Comparison of ENCODE assay signal across 9 cellular contexts in the genomic region with DNA sequence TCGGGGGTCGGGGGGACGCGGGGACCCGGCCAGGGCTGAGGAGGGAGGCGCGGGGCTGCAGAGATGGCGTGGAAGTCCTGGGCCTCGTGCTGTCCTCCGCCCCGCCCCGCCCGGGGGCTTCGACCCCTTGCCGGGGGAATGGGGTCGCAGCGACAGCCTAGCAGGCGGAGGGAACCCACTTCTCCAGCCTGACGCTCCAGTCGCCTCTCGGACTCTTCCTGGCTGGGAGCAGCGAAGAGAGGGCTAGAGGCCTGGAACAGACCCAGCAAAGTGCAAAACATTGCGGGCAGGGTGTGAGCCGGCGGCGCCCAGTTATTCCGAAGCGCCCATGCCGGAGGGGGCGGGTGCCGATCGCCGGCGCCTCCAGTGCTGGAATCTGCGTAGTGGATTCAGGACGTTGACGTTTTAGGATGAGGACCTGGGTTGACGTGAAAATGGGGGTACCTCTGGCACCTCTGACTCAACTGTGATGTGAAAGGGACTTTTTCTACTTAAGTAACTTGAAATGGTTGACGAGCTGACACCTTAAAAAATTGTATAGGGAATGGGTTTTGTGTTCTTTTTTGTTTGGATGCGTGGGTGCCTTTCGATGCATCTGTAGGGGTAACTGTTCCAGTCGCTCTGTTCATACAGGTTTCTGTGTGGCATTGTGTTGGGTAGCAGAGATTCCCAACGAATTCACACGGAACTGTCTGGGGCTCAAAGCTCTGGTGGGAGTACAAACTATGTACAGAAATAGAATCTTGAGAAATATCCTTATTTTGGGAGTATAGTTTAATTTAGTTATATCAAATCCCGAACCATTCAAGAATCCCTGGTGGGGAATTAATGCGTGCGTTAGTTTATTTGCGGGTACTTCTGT. TPM values are rescaled to one million over a fixed set of nuclear protein-coding genes. Genes with fewer than 3 reads are reported as not detected.
A peak's percentile ranks its signal among the peaks of the same experiment; 100 is the strongest.
DNase-seq lines count a peak whose midpoint lies in the region; ATAC-seq and TF ChIP-seq lines count a peak whose summit lies in the region.
"Had no signal": no experiment of that assay in that cellular context is flagged by ENCODE, and none has a peak within 500 bp of the region (broad histone marks: within the 10 kb centered on the region; RNA-seq: fewer than 3 reads in every experiment).

No MANE protein-coding gene starts in this region.

- H3K27me3 ChIP-seq in left lung (peaks cover 33 to 78% of the 10 kb centered on the region in 2 donors), subcutaneous abdominal adipose tissue (ENCODE audit: control insufficient read depth in 5 of 5, insufficient read depth in 4 of 5, low read length in 5 of 5) (peaks cover 15 to 25% (median 18%) of the 10 kb centered on the region in 5 donors)

- H3K4me3 Mint-ChIP-seq in activated naive CD8-positive, alpha-beta T cell treated with anti-CD3 and anti-CD28 coated beads, Interleukin-2, amount 50 U/mL, for 24 hours, result peak overlapping the region; percentile 50

- H3K36me3 ChIP-seq in left lung (no peaks in the 10 kb centered on the region), subcutaneous abdominal adipose tissue (ENCODE audit: control insufficient read depth in 5 of 5, insufficient read depth in 5 of 5, low read length in 5 of 5) (no peaks in the 10 kb centered on the region)

- peak; percentile 2 for DNase-seq in NCI-H510A treated with DMSO at 0.1 percent for 48 hours (lab: John Stamatoyannopoulos, UW)
- DNase-seq in NCI-H510A (lab: John Stamatoyannopoulos, UW), result no peak
- no peak for DNase-seq in activated naive CD8-positive, alpha-beta T cell treated with anti-CD3 and anti-CD28 coated beads, Interleukin-2, amount 50 U/mL, for 24 hours
- peak; percentile 33 to 73 for DNase-seq in left lung
- no peak for DNase-seq in GM19240 (ENCODE audit: insufficient read length, low spot score)
- no peak for DNase-seq in SKM-1 treated with dmso at 0.1 percent for 144 hours (lab: John Stamatoyannopoulos, UW; ENCODE audit: unreplicated experiment)
- DNase-seq in stimulated activated CD4-positive, alpha-beta T cell treated with anti-CD3 and anti-CD28 coated beads, Interleukin-4, amount 100 ng/mL, for 1 hour, result no peak
- DNase-seq: activated gamma-delta T cell treated with Interleukin-2 at 50 U/mL for 16 hours had no signal

- intact Hi-C loops in left lung (cut with DNase I), result no loop called here

- ATAC-seq in activated naive CD8-positive, alpha-beta T cell treated with anti-CD3 and anti-CD28 coated beads, Interleukin-2, amount 50 U/mL, for 24 hours, result no peak
- ATAC-seq in left lung, result peak; percentile 60

- H3K4me1 Mint-ChIP-seq in activated naive CD8-positive, alpha-beta T cell treated with anti-CD3 and anti-CD28 coated beads, Interleukin-2, amount 50 U/mL, for 24 hours, result peaks cover 6% of the 10 kb centered on the region

- H3K4me3 ChIP-seq in left lung (peak overlapping the region; percentile 45 to 49), subcutaneous abdominal adipose tissue (ENCODE audit: low read depth in 1 of 5, low read length in 5 of 5) (peak overlapping the region in 4 of 5 donors; percentile 57 to 68 (median 64))

- H3K4me1 ChIP-seq in left lung (peaks cover 0 to 14% of the 10 kb centered on the region in 2 donors), subcutaneous abdominal adipose tissue (ENCODE audit: control insufficient read depth in 5 of 5, insufficient read depth in 5 of 5, low read length in 5 of 5) (peaks cover 0 to 20% (median 17%) of the 10 kb centered on the region in 5 donors)

- H3K27ac Mint-ChIP-seq in activated naive CD8-positive, alpha-beta T cell treated with anti-CD3 and anti-CD28 coated beads, Interleukin-2, amount 50 U/mL, for 24 hours, result no peak overlapping the region

- H3K36me3 Mint-ChIP-seq in activated naive CD8-positive, alpha-beta T cell treated with anti-CD3 and anti-CD28 coated beads, Interleukin-2, amount 50 U/mL, for 24 hours (ENCODE audit: low read depth), result no peaks in the 10 kb centered on the region

- no peak overlapping the region for H3K9ac ChIP-seq in subcutaneous abdominal adipose tissue (ENCODE audit: low read length in 5 of 5)

- no peaks in the 10 kb centered on the region for H3K9me3 ChIP-seq in left lung
- H3K9me3 ChIP-seq in subcutaneous abdominal adipose tissue (ENCODE audit: control insufficient read depth in 5 of 5, low read length in 5 of 5), result no peaks in the 10 kb centered on the region

- H3K27ac ChIP-seq in left lung (no peak overlapping the region), subcutaneous abdominal adipose tissue (ENCODE audit: low read depth, low read length) (no peak overlapping the region)

- no peak for TF ChIP-seq CTCF in left lung (IDR thresholded peaks at IDR 0.05)

- no peaks in the 10 kb centered on the region for H3K9me3 Mint-ChIP-seq in activated naive CD8-positive, alpha-beta T cell treated with anti-CD3 and anti-CD28 coated beads, Interleukin-2, amount 50 U/mL, for 24 hours

- H3K27me3 Mint-ChIP-seq in activated naive CD8-positive, alpha-beta T cell treated with anti-CD3 and anti-CD28 coated beads, Interleukin-2, amount 50 U/mL, for 24 hours, result peaks cover 74% of the 10 kb centered on the region

RNA-seq across cellular contexts. Expression of a gene that starts 1.4 kb away (rescaled TPM):
- total RNA-seq in left lung, result under 1 TPM; 0.18 to 0.20 TPM

Comparison
In these comparisons a context has a peak if more than half of its experiments do, and no peak if none do; other contexts are left out.
1. DNase-seq: peak in NCI-H510A treated with DMSO at 0.1 percent for 48 hours (single experiment) and left lung (2 of 2); none in NCI-H510A (single experiment), activated naive CD8-positive, alpha-beta T cell treated with anti-CD3 and anti-CD28 coated beads, Interleukin-2, amount 50 U/mL, for 24 hours (single experiment), GM19240 (single experiment), SKM-1 treated with dmso at 0.1 percent for 144 hours (single experiment) and stimulated activated CD4-positive, alpha-beta T cell treated with anti-CD3 and anti-CD28 coated beads, Interleukin-4, amount 100 ng/mL, for 1 hour (single experiment).